In the genomic region with DNA sequence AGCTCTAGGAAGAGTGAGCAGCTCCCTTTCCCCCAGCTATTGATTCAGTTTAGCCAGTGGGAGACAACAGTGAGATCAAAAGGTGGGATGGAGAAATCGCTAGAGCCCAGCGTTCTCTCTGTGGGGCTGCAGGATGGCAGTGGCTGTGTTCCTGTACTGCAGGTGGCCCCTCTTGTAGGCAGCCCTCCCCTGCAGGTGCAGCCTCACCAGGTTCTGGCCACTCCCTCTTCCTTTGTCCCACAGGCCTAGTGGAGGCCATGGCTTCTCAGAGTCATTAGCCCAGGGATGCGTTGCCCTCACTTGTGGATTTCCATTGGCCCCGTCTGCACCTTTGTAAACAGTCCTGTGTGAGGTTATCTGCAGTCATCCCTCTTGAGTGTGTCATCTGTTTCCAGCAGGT, we compare ENCODE assay signal across 20 cellular contexts. TPM values are rescaled to one million over a fixed set of nuclear protein-coding genes. Genes with fewer than 3 reads are reported as not detected.
DNase-seq lines count a peak whose midpoint lies in the region; ATAC-seq and TF ChIP-seq lines count a peak whose summit lies in the region.
"Had no signal": no experiment of that assay in that cellular context is flagged by ENCODE, and none has a peak within 500 bp of the region (broad histone marks: within the 10 kb centered on the region; RNA-seq: fewer than 3 reads in every experiment).

No MANE protein-coding gene starts in this region.

- no peak overlapping the region for H3K4me3 ChIP-seq in endodermal cell (ENCODE audit: low read length)
- H3K4me3 ChIP-seq: dorsolateral prefrontal cortex, K562, PC-9, tibial nerve had no signal

- WGBS in endodermal cell (ENCODE audit: insufficient coverage in 1 of 2, insufficient read length in 1 of 2), 2 experiments = 85 to 100% methylated on average over 2 to 4 of the region's 4 CpGs

- TF ChIP-seq CTCF in endodermal cell (conservative IDR thresholded peaks at IDR 0.05) = no peak

- H3K4me1 Mint-ChIP-seq in endodermal cell = no peaks in the 10 kb centered on the region
- H3K4me1 Mint-ChIP-seq: activated naive CD8-positive, alpha-beta T cell treated with anti-CD3 and anti-CD28 coated beads, Interleukin-2, amount 10 ng/mL, durations not matched to agents 7 days and 5 days; memory B cell had no signal

- no peaks in the 10 kb centered on the region for H3K4me1 ChIP-seq in endodermal cell (ENCODE audit: control insufficient read depth, insufficient read depth, low read length)
- H3K4me1 ChIP-seq: tibial nerve had no signal

- no peaks in the 10 kb centered on the region for H3K9me3 ChIP-seq in endodermal cell (ENCODE audit: control insufficient read depth, low read length)
- H3K9me3 ChIP-seq: tibial nerve had no signal

- peaks cover 43% of the 10 kb centered on the region for H3K36me3 Mint-ChIP-seq in endodermal cell (ENCODE audit: low read depth)

- DNase-seq in DMS53 treated with DMSO at 0.1 percent for 48 hours (lab: John Stamatoyannopoulos, UW; ENCODE audit: unreplicated experiment) (peak; percentile 99), NCI-H1436 treated with DMSO at 0.1 percent for 48 hours (lab: John Stamatoyannopoulos, UW) (peak; percentile 52), NCI-H345 treated with DMSO at 0.1 percent for 48 hours (lab: John Stamatoyannopoulos, UW; ENCODE audit: unreplicated experiment) (peak; percentile 89), endodermal cell (peak; percentile 47), left lobe of liver (ENCODE audit: low spot score) (no peak)
- DNase-seq: activated effector memory CD4-positive, alpha-beta T cell treated with anti-CD3 and anti-CD28 coated beads, Interleukin-2, amount 50 U/mL, for 16 hours; activated naive CD8-positive, alpha-beta T cell treated with anti-CD3 and anti-CD28 coated beads, Interleukin-2, amount 10 ng/mL, durations not matched to agents 7 days and 5 days; C1 segment of cervical spinal cord; cerebellar nuclear complex; dorsolateral prefrontal cortex; NK-92 treated with Interleukin-12 subunit alpha and Interleukin-12 subunit beta, amount 100 ng/mL, for 24 hours; PC-9; SIG-M5; stimulated activated CD8-positive, alpha-beta memory T cell treated with anti-CD3 and anti-CD28 coated beads, Interleukin-4, amount 100 ng/mL, for 48 hours had no signal

- no peak overlapping the region for H3K27ac Mint-ChIP-seq in endodermal cell
- H3K27ac Mint-ChIP-seq: activated naive CD8-positive, alpha-beta T cell treated with anti-CD3 and anti-CD28 coated beads, Interleukin-2, amount 10 ng/mL, durations not matched to agents 7 days and 5 days; memory B cell had no signal

- H3K9ac ChIP-seq in endodermal cell (ENCODE audit: extremely low read depth, low read length, poor library complexity, severe bottlenecking) = no peak overlapping the region

- H3K27me3 ChIP-seq in endodermal cell (ENCODE audit: control insufficient read depth, insufficient read depth, low read length, poor library complexity, severe bottlenecking) = no peaks in the 10 kb centered on the region
- H3K27me3 ChIP-seq: dorsolateral prefrontal cortex, tibial nerve had no signal

- ATAC-seq in HG03135 (IDR thresholded peaks at IDR 0.05; ENCODE audit: unreplicated experiment) = no peak
- no peak for ATAC-seq in left lobe of liver
- ATAC-seq in GM19463 (IDR thresholded peaks at IDR 0.05; ENCODE audit: unreplicated experiment) = no peak
- ATAC-seq in GM19397 (IDR thresholded peaks at IDR 0.05; ENCODE audit: unreplicated experiment) = no peak
- ATAC-seq: K562 had no signal

- no peak overlapping the region for H3K27ac ChIP-seq in endodermal cell (ENCODE audit: low read depth, low read length)
- H3K27ac ChIP-seq: dorsolateral prefrontal cortex, PC-9, tibial nerve had no signal

- no peaks in the 10 kb centered on the region for H3K9me3 Mint-ChIP-seq in endodermal cell
- H3K9me3 Mint-ChIP-seq: activated naive CD8-positive, alpha-beta T cell treated with anti-CD3 and anti-CD28 coated beads, Interleukin-2, amount 10 ng/mL, durations not matched to agents 7 days and 5 days; memory B cell had no signal

- no peaks in the 10 kb centered on the region for H3K27me3 Mint-ChIP-seq in endodermal cell (ENCODE audit: insufficient read depth)
- H3K27me3 Mint-ChIP-seq: activated naive CD8-positive, alpha-beta T cell treated with anti-CD3 and anti-CD28 coated beads, Interleukin-2, amount 10 ng/mL, durations not matched to agents 7 days and 5 days; memory B cell had no signal

- peaks cover 18% of the 10 kb centered on the region for H3K36me3 ChIP-seq in endodermal cell (ENCODE audit: control insufficient read depth, insufficient read depth, low read length)

- H3K4me3 Mint-ChIP-seq in endodermal cell = no peak overlapping the region
- H3K4me3 Mint-ChIP-seq: activated naive CD8-positive, alpha-beta T cell treated with anti-CD3 and anti-CD28 coated beads, Interleukin-2, amount 10 ng/mL, durations not matched to agents 7 days and 5 days; memory B cell had no signal

RNA-seq across cellular contexts. Expression of a gene that starts 11.1 kb away (rescaled TPM):
- 10 to 100 TPM; 40.4 to 42.5 TPM for total RNA-seq in endodermal cell
- 37.7 TPM for polyA plus RNA-seq in endodermal cell (2013, experiment 1 of 2)
- polyA plus RNA-seq in endodermal cell (2013, experiment 2 of 2) = 39.2 TPM
- total RNA-seq in left lobe of liver = 34.2 TPM
